8 cellular contexts compared by ENCODE assay signal in the genomic region with DNA sequence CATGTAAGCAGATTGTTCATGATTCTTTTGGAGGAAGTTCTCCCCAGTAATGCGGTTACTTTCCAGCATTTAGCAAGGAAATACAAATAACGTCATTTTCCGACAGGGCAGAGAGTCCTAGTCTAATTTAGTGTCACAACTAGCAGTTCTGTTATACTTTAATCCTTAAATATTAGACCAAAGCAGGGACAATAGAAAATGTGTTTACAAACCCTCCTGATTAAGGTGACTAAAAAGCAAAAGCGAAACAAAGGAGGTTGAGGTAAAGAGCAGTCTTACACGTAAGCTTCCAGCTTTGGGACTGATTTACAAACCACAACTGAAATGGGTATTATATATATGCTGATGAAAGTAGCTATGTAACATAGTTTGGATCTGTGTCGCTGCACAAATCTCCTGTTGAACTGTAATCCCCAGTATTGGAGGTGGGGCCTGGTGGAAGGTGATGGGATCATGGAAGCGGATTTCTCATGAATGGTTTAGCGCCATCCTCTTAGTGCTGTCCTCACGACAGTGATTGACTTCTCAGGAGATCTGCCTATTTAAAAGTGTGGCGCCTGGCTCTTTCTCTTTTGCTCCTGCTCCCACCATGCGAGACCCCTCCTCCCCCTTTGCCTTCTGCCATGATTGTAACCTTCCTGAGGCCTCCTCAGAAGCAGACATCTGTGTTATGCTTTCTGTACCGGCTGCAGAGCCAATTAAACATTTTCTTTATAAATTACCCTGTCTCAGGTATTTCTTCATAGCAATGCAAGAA.
DNase-seq lines count a peak whose midpoint lies in the region; ATAC-seq, FAIRE-seq and TF ChIP-seq lines count a peak whose summit lies in the region.

No MANE protein-coding gene starts in this region.

- TF ChIP-seq POLR2A in GM12892 (IDR thresholded peaks at IDR 0.05; ENCODE audit: low read depth, low read length) (no peak), body of pancreas (IDR thresholded peaks at IDR 0.05) (no peak)

- intact Hi-C loops in body of pancreas (cut with DNase I): no loop called here

- FAIRE-seq in GM12892 (lab: Jason Lieb, UNC): peak; percentile 61

- no peak for TF ChIP-seq CTCF in body of pancreas (IDR thresholded peaks at IDR 0.05)

- 74 to 84% methylated on average over 12 of the region's 12 CpGs for whole genome bisulfite sequencing in body of pancreas, 2 donors

- no peaks in the 10 kb centered on the region for H3K27me3 ChIP-seq in body of pancreas

- no peaks in the 10 kb centered on the region for H3K9me3 ChIP-seq in body of pancreas

- H3K4me3 ChIP-seq in body of pancreas: no peak overlapping the region

- peak; percentile 88 for ATAC-seq in GM21367 (IDR thresholded peaks at IDR 0.05; ENCODE audit: unreplicated experiment)
- peak; percentile 82 for ATAC-seq in HG03460 (IDR thresholded peaks at IDR 0.05; ENCODE audit: unreplicated experiment)
- ATAC-seq in left lobe of liver: peak; percentile 26
- no peak for ATAC-seq in body of pancreas

- no peaks in the 10 kb centered on the region for H3K36me3 ChIP-seq in body of pancreas (replicated peaks in 1 of 2; ENCODE audit: insufficient read depth in 1 of 2, low read depth in 2 of 2)

- no peak overlapping the region for H3K27ac ChIP-seq in body of pancreas

- DNase-seq in GM12892 (ENCODE audit: insufficient read length) (no peak), left lobe of liver (ENCODE audit: low spot score) (no peak), EL (no peak), body of pancreas (no peak), HT-29 (ENCODE audit: low spot score) (no peak)
- DNase-seq in activated CD4-positive, alpha-beta T cell treated with anti-CD3 and anti-CD28 coated beads for 4 hours: no peak

- H3K4me1 ChIP-seq in body of pancreas: peaks cover 3% of the 10 kb centered on the region
